In the genomic region with DNA sequence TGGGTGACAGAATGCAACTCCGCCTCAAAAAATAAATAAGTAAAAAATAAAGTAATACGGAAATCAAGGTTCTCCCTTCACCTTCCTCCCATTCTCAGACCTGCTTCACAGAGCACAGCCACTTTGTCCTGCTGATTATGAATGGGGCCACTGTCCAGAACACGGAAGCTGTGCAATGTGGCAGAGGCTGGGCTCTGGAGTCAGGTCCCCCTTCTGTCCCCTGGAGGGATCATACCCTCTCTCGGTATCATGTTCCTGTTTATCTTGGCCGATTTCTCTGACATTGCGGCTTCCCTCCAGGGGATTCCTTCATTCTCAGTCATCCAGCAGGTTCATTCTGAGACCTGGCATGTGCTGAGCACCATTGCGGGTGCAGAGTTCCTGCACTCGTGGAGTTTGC, we compare ENCODE assay signal across 23 cellular contexts. TPM values are rescaled to one million over a fixed set of nuclear protein-coding genes. Genes with fewer than 3 reads are reported as not detected.
A peak's percentile ranks its signal among the peaks of the same experiment; 100 is the strongest.
DNase-seq lines count a peak whose midpoint lies in the region; ATAC-seq and TF ChIP-seq lines count a peak whose summit lies in the region.
"Had no signal": no experiment of that assay in that cellular context is flagged by ENCODE, and none has a peak within 500 bp of the region (broad histone marks: within the 10 kb centered on the region; RNA-seq: fewer than 3 reads in every experiment).

No MANE protein-coding gene starts in this region.

- intact Hi-C loops in naive thymus-derived CD4-positive, alpha-beta T cell (cut with micrococcal nuclease): loop anchor here in 1 of 2 donors (5.0 kb wide), 1 partner anchor 120 kb away; no protein-coding TSS in a partner anchor

- H3K9ac ChIP-seq in BLaER1: peak overlapping the region; percentile 89
- H3K9ac ChIP-seq: neural progenitor cell had no signal

- H3K27me3 Mint-ChIP-seq in naive thymus-derived CD4-positive, alpha-beta T cell: no peaks in the 10 kb centered on the region
- H3K27me3 Mint-ChIP-seq: activated CD4-positive, alpha-beta memory T cell treated with anti-CD3 and anti-CD28 coated beads for 36 hours; CD4-positive, alpha-beta T cell; stimulated activated memory B cell treated with anti-CD40 and anti-IgM and Interleukin-4, amounts not matched to agents 10 μg/mL and 1 μg/mL and 100 μg/mL, for 72 hours had no signal

- no peaks in the 10 kb centered on the region for H3K27me3 ChIP-seq in BLaER1
- no peaks in the 10 kb centered on the region for H3K27me3 ChIP-seq in RWPE2 (ENCODE audit: insufficient read depth, poor library complexity, severe bottlenecking)
- no peaks in the 10 kb centered on the region for H3K27me3 ChIP-seq in naive thymus-derived CD4-positive, alpha-beta T cell (ENCODE audit: control insufficient read depth in 2 of 2, insufficient read depth in 2 of 2, low read length in 2 of 2)
- H3K27me3 ChIP-seq in upper lobe of left lung: no peaks in the 10 kb centered on the region
- H3K27me3 ChIP-seq: heart right ventricle, neural progenitor cell had no signal

- POLR2A ChIA-PET in naive thymus-derived CD4-positive, alpha-beta T cell (lab: Charles Lee): interaction anchor here (0.6 to 2.9 kb wide), 6 partner anchors 37 to 769 kb away, joined by 3 to 18 read pairs (median 3); no protein-coding TSS in a partner anchor

- DNase-seq in Daoy (ENCODE audit: low read depth): peak; percentile 73
- DNase-seq in RWPE2 (ENCODE audit: low spot score): no peak
- peak; percentile 41 for DNase-seq in glomerular visceral epithelial cell (ENCODE audit: extremely low spot score)
- DNase-seq in naive thymus-derived CD4-positive, alpha-beta T cell: no peak
- DNase-seq in upper lobe of left lung: no peak
- no peak for DNase-seq in superior temporal gyrus (ENCODE audit: extremely low spot score)
- DNase-seq in hypothalamus (lab: John Stamatoyannopoulos, UW): no peak
- DNase-seq: activated CD4-positive, alpha-beta memory T cell treated with anti-CD3 and anti-CD28 coated beads for 36 hours; activated naive CD4-positive, alpha-beta T cell treated with Interleukin-2 at 50 U/mL for 16 hours; activated T-cell treated with anti-CD3 and anti-CD28 coated beads for 4 hours; CD4-positive, alpha-beta T cell; DMS79; heart right ventricle; NCI-H146; NCI-H526; RPMI8226; stimulated activated CD4-positive, alpha-beta T cell treated with anti-CD3 and anti-CD28 coated beads, Interleukin-1b, Interleukin-23, amount 100 ng/mL, for 48 hours had no signal

- no peak for TF ChIP-seq CTCF in RWPE2 (IDR thresholded peaks at IDR 0.05; ENCODE audit: poor library complexity, severe bottlenecking)
- no peak for TF ChIP-seq CTCF in upper lobe of left lung (IDR thresholded peaks at IDR 0.05)

- TF ChIP-seq POLR2A in upper lobe of left lung (IDR thresholded peaks at IDR 0.05): no peak

- no peak for TF ChIP-seq EP300 in upper lobe of left lung (IDR thresholded peaks at IDR 0.05)

- ATAC-seq in RWPE2 (ENCODE audit: low read depth) (peak; percentile 38), upper lobe of left lung (ENCODE audit: low FRiP score in 2 of 2) (no peak)
- no peak for ATAC-seq in naive thymus-derived CD4-positive, alpha-beta T cell
- ATAC-seq: stimulated activated memory B cell treated with anti-CD40 and anti-IgM and Interleukin-4, amounts not matched to agents 10 μg/mL and 1 μg/mL and 100 μg/mL, for 72 hours had no signal

- H3K4me1 ChIP-seq in BLaER1: peaks cover 97% of the 10 kb centered on the region
- H3K4me1 ChIP-seq in RWPE2 (ENCODE audit: insufficient read depth, poor library complexity, severe bottlenecking): no peaks in the 10 kb centered on the region
- H3K4me1 ChIP-seq in naive thymus-derived CD4-positive, alpha-beta T cell (ENCODE audit: control insufficient read depth in 2 of 2, insufficient read depth in 2 of 2, low read length in 2 of 2): no peaks in the 10 kb centered on the region
- H3K4me1 ChIP-seq in upper lobe of left lung: peaks cover 0 to 13% (median 7%) of the 10 kb centered on the region in 4 donors
- H3K4me1 ChIP-seq: neural progenitor cell, prostate gland had no signal

- H4K20me1 ChIP-seq in BLaER1: peaks cover 8% of the 10 kb centered on the region; the same call in 1 of the 2 replicates

- peaks cover 0 to 13% (median 3%) of the 10 kb centered on the region in 5 donors for H3K36me3 Mint-ChIP-seq in naive thymus-derived CD4-positive, alpha-beta T cell
- H3K36me3 Mint-ChIP-seq: stimulated activated memory B cell treated with anti-CD40 and anti-IgM and Interleukin-4, amounts not matched to agents 10 μg/mL and 1 μg/mL and 100 μg/mL, for 72 hours had no signal

- H3K27ac Mint-ChIP-seq in naive thymus-derived CD4-positive, alpha-beta T cell: peak overlapping the region in 1 of 9 donors; percentile 2
- H3K27ac Mint-ChIP-seq: activated CD4-positive, alpha-beta memory T cell treated with anti-CD3 and anti-CD28 coated beads for 36 hours; CD4-positive, alpha-beta T cell; neural progenitor cell had no signal

- peak overlapping the region; percentile 100 for H3K27ac ChIP-seq in BLaER1
- H3K27ac ChIP-seq in RWPE2 (ENCODE audit: poor library complexity, severe bottlenecking): no peak overlapping the region
- no peak overlapping the region for H3K27ac ChIP-seq in naive thymus-derived CD4-positive, alpha-beta T cell (ENCODE audit: low read depth, low read length)
- H3K27ac ChIP-seq in upper lobe of left lung: no peak overlapping the region
- H3K27ac ChIP-seq: cardiac muscle cell, heart right ventricle, neural progenitor cell, prostate gland, thoracic aorta had no signal

- peak overlapping the region; percentile 100 for H3K4me2 ChIP-seq in BLaER1
- H3K4me2 ChIP-seq: neural progenitor cell had no signal

- no peaks in the 10 kb centered on the region for H3K9me3 Mint-ChIP-seq in naive thymus-derived CD4-positive, alpha-beta T cell
- H3K9me3 Mint-ChIP-seq: activated CD4-positive, alpha-beta memory T cell treated with anti-CD3 and anti-CD28 coated beads for 36 hours; CD4-positive, alpha-beta T cell; neural progenitor cell; stimulated activated memory B cell treated with anti-CD40 and anti-IgM and Interleukin-4, amounts not matched to agents 10 μg/mL and 1 μg/mL and 100 μg/mL, for 72 hours had no signal

- WGBS in upper lobe of left lung, 2 donors: 75 to 82% methylated on average over 8 of the region's 8 CpGs

- no peak overlapping the region for H3K4me3 Mint-ChIP-seq in naive thymus-derived CD4-positive, alpha-beta T cell
- H3K4me3 Mint-ChIP-seq: activated CD4-positive, alpha-beta memory T cell treated with anti-CD3 and anti-CD28 coated beads for 36 hours; CD4-positive, alpha-beta T cell; neural progenitor cell; stimulated activated memory B cell treated with anti-CD40 and anti-IgM and Interleukin-4, amounts not matched to agents 10 μg/mL and 1 μg/mL and 100 μg/mL, for 72 hours had no signal

- no peaks in the 10 kb centered on the region; the same call in 1 of the 2 replicates for H3K9me3 ChIP-seq in BLaER1
- H3K9me3 ChIP-seq in RWPE2 (ENCODE audit: severe bottlenecking): no peaks in the 10 kb centered on the region
- no peaks in the 10 kb centered on the region for H3K9me3 ChIP-seq in naive thymus-derived CD4-positive, alpha-beta T cell (ENCODE audit: control insufficient read depth in 2 of 3, low read length in 3 of 3)
- no peaks in the 10 kb centered on the region for H3K9me3 ChIP-seq in upper lobe of left lung
- H3K9me3 ChIP-seq: heart right ventricle, prostate gland, thoracic aorta had no signal

- CTCF ChIA-PET in naive thymus-derived CD4-positive, alpha-beta T cell (lab: Charles Lee): interaction anchor here (1.5 kb wide), 1 partner anchor 11 kb away, joined by 3 read pairs; no protein-coding TSS in a partner anchor

- H3K36me3 ChIP-seq in BLaER1 (peaks cover 30% of the 10 kb centered on the region), RWPE2 (ENCODE audit: low read depth) (no peaks in the 10 kb centered on the region), upper lobe of left lung (peaks cover 0 to 2% (median 0%) of the 10 kb centered on the region in 4 donors)
- H3K36me3 ChIP-seq in naive thymus-derived CD4-positive, alpha-beta T cell (ENCODE audit: control insufficient read depth in 2 of 3, insufficient read depth in 3 of 3, low read length in 3 of 3): no peaks in the 10 kb centered on the region
- H3K36me3 ChIP-seq: cardiac muscle cell, neural progenitor cell, prostate gland, thoracic aorta had no signal

- H3K4me3 ChIP-seq in BLaER1 (peak overlapping the region; percentile 26), RWPE2 (ENCODE audit: severe bottlenecking) (no peak overlapping the region), upper lobe of left lung (no peak overlapping the region)
- H3K4me3 ChIP-seq in naive thymus-derived CD4-positive, alpha-beta T cell (ENCODE audit: low read length): no peak overlapping the region
- H3K4me3 ChIP-seq: cardiac muscle cell, heart right ventricle, neural progenitor cell, prostate gland, thoracic aorta had no signal

- peaks cover 15 to 42% (median 30%) of the 10 kb centered on the region in 7 donors for H3K4me1 Mint-ChIP-seq in naive thymus-derived CD4-positive, alpha-beta T cell

RNA-seq across cellular contexts. Expression of a gene that starts 11.3 kb away (rescaled TPM):
- 124 and 138 TPM in 2 replicates for total RNA-seq in Daoy (2014; rRNA removed; shearing (Covaris generic))
- 100 to 1,000 TPM; 266 to 449 (median 405) TPM for total RNA-seq in naive thymus-derived CD4-positive, alpha-beta T cell
- 100 to 1,000 TPM; 155 to 181 TPM for polyA plus RNA-seq in naive thymus-derived CD4-positive, alpha-beta T cell
- total RNA-seq in upper lobe of left lung: 100 to 1,000 TPM; 105 to 208 (median 133) TPM

Comparison
In these comparisons a context has a peak if more than half of its experiments do, and no peak if none do; other contexts are left out.
1. DNase-seq: peak in Daoy (single experiment) and glomerular visceral epithelial cell (single experiment); none in RWPE2 (single experiment), naive thymus-derived CD4-positive, alpha-beta T cell (0 of 9), upper lobe of left lung (0 of 2), superior temporal gyrus (single experiment) and hypothalamus (0 of 51).